14 cellular contexts compared by ENCODE assay signal in genomic region chr9:79952401-79952800, GRCh38.
"Had no signal": no experiment of that assay in that cellular context is flagged by ENCODE, and none has a peak within 500 bp of the region (broad histone marks: within the 10 kb centered on the region; RNA-seq: fewer than 3 reads in every experiment).

No MANE protein-coding gene starts in this region.

- DNase-seq: activated CD4-positive, alpha-beta T cell treated with anti-CD3 and anti-CD28 coated beads for 1 hour; activated CD4-positive, alpha-beta T cell treated with anti-CD3 and anti-CD28 coated beads, Interleukin-2, amount 50 U/mL, for 4 hours; activated naive CD4-positive, alpha-beta T cell treated with anti-CD3 and anti-CD28 coated beads for 36 hours; central memory CD4-positive, alpha-beta T cell; colonic mucosa; midbrain; ovary; right lobe of liver; spleen; stomach; thyroid gland had no signal

- H3K9me3 ChIP-seq: colonic mucosa, gastroesophageal sphincter, ovary, right lobe of liver, stomach, thyroid gland had no signal

- H3K4me3 ChIP-seq: colonic mucosa, gastroesophageal sphincter, neural progenitor cell, ovary, right lobe of liver, spleen, stomach, thyroid gland had no signal

- H3K27ac ChIP-seq: colonic mucosa, gastroesophageal sphincter, neural progenitor cell, ovary, right lobe of liver, spleen, stomach, thyroid gland had no signal

- H3K36me3 ChIP-seq: colonic mucosa, gastroesophageal sphincter, neural progenitor cell, ovary, right lobe of liver, spleen, stomach, thyroid gland had no signal

- H3K4me1 ChIP-seq: colonic mucosa, gastroesophageal sphincter, neural progenitor cell, right lobe of liver, spleen, stomach, thyroid gland had no signal

- ATAC-seq: esophagus mucosa, gastroesophageal sphincter, right lobe of liver had no signal

- H3K27me3 ChIP-seq: colonic mucosa, gastroesophageal sphincter, neural progenitor cell, ovary, right lobe of liver, spleen, stomach, thyroid gland had no signal
